9 cellular contexts compared by ENCODE assay signal in the genomic region with DNA sequence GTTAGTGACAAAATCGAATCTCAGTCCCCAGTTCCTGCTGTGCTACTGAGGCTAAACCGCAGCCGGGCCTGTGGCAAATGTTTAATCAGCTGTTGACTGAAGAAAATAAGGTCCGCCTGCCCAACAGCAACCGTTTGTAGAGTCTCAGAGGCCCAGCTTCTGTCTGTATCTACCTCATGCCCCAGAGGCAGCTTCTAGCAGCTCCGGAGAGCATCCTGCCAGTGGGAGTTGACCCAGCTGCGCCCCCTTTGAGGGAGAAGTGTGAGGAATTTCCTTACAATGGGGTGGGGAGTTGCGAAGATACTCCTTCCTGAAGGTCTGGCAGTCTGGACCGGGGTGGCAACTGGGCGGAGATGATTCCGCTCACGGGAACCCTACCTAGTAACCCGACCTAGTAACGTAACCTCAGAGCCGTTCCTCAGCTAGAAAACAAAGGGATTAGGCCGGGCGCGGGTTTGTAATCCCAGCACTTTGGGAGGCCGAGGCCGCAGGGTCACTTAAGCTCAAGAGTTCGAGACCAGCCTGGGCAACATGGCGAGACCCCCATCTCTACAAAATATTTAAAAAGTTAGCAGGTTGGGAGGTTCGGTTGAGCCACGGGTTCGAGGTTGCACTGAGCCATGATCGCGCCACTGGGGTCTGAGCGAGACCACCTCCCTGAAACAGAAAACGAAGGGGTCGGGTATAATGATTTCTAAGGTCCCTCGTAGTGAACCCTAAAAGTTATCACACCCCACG. TPM values are rescaled to one million over a fixed set of nuclear protein-coding genes. Genes with fewer than 3 reads are reported as not detected.
DNase-seq lines count a peak whose midpoint lies in the region; ATAC-seq and TF ChIP-seq lines count a peak whose summit lies in the region.
"Had no signal": no experiment of that assay in that cellular context is flagged by ENCODE, and none has a peak within 500 bp of the region (broad histone marks: within the 10 kb centered on the region; RNA-seq: fewer than 3 reads in every experiment).

No MANE protein-coding gene starts in this region.

- TF ChIP-seq POLR2A in GM19193 (IDR thresholded peaks at IDR 0.05; ENCODE audit: extremely low read depth, insufficient read depth, insufficient read length), result peak; percentile 78

- H3K4me1 ChIP-seq in BLaER1 treated with 17β-estradiol and CSF1 and Interleukin-3, amounts not matched to agents 10 nM and 100 nM, result peaks cover 58 to 80% (median 66%) of the 10 kb centered on the region in 10 experiments

- DNase-seq in NCI-H1105 (lab: John Stamatoyannopoulos, UW) (peak; percentile 85), T-cell (peak in 20 of 34 experiments; percentile 8 to 53 (median 26)), cerebellum (ENCODE audit: low spot score) (peak; percentile 34), kidney glomerular epithelial cell (lab: John Stamatoyannopoulos, UW) (peak; percentile 52), dedifferentiated amniotic fluid mesenchymal stem cell (ENCODE audit: extremely low spot score) (no peak)
- DNase-seq in stimulated activated CD4-positive, alpha-beta T cell treated with anti-CD3 and anti-CD28 coated beads, Interleukin-4, amount 100 ng/mL, for 24 hours, result peak; percentile 36

- H3K4me3 ChIP-seq in BLaER1 treated with 17β-estradiol and CSF1 and Interleukin-3, amounts not matched to agents 10 nM and 100 nM, result peak overlapping the region; percentile 78 to 88 (median 84)

- ATAC-seq in T-cell (replicated peaks in 1 of 4), result no peak

- H3K4me2 ChIP-seq in BLaER1 treated with 17β-estradiol and CSF1 and Interleukin-3, amounts not matched to agents 10 nM and 100 nM, result peak overlapping the region; percentile 90 to 99 (median 94)

- POLR2A ChIA-PET in T-cell (lab: Charles Lee), result interaction anchor here (0.6 to 0.9 kb wide), 2 partner anchors 11 to 719 kb away, joined by 3 to 4 read pairs; no protein-coding TSS in a partner anchor

- peak overlapping the region; percentile 83 to 93 (median 89) for H3K9ac ChIP-seq in BLaER1 treated with 17β-estradiol and CSF1 and Interleukin-3, amounts not matched to agents 10 nM and 100 nM

- no peaks in the 10 kb centered on the region for H3K27me3 Mint-ChIP-seq in T-cell

- no peaks in the 10 kb centered on the region for H3K36me3 Mint-ChIP-seq in T-cell

- H3K4me3 Mint-ChIP-seq in T-cell, result peak overlapping the region; percentile 80 to 84 (median 80)

- peak overlapping the region; percentile 83 to 86 for H3K27ac Mint-ChIP-seq in T-cell

- H3K9me3 ChIP-seq in BLaER1 treated with 17β-estradiol and CSF1 and Interleukin-3, amounts not matched to agents 10 nM and 100 nM (replicated peaks in 1 of 11), result no peaks in the 10 kb centered on the region

- H3K27me3 ChIP-seq in BLaER1 treated with 17β-estradiol and CSF1 and Interleukin-3, amounts not matched to agents 10 nM and 100 nM, result no peaks in the 10 kb centered on the region

- H4K20me1 ChIP-seq in BLaER1 treated with 17β-estradiol and CSF1 and Interleukin-3, amounts not matched to agents 10 nM and 100 nM, result peaks cover 12 to 34% (median 22%) of the 10 kb centered on the region in 11 experiments; a peak in 18 of 22 replicates

- H3K36me3 ChIP-seq in BLaER1 treated with 17β-estradiol and CSF1 and Interleukin-3, amounts not matched to agents 10 nM and 100 nM, result peaks cover 14 to 20% (median 19%) of the 10 kb centered on the region in 11 experiments

- CTCF ChIA-PET in T-cell (lab: Charles Lee), result interaction anchor here in 1 of 2 donors (0.9 to 1.8 kb wide), 4 partner anchors 9 to 22 kb away, joined by 3 to 12 read pairs (median 5); a partner anchor contains a TSS

- peaks cover 55 to 65% (median 65%) of the 10 kb centered on the region in 3 donors for H3K4me1 Mint-ChIP-seq in T-cell

- no peaks in the 10 kb centered on the region for H3K9me3 Mint-ChIP-seq in T-cell

- H3K27ac ChIP-seq in BLaER1 treated with 17β-estradiol and CSF1 and Interleukin-3, amounts not matched to agents 10 nM and 100 nM, result peak overlapping the region; percentile 84 to 95 (median 88)

RNA-seq across cellular contexts. Expression of a gene that starts 0.8 kb away (rescaled TPM):
- total RNA-seq in T-cell, result 1 to 10 TPM; 1.9 to 8.6 (median 6.3) TPM
- 8.2 TPM for total RNA-seq in cerebellum

RNA-seq across cellular contexts. Expression of a gene that starts 9.7 kb away (rescaled TPM):
- 100 to 1,000 TPM in 3 of 5 donors, 10 to 100 TPM in 2; 64.0 to 110 (median 101) TPM for total RNA-seq in T-cell
- total RNA-seq in cerebellum, result 41.2 TPM

RNA-seq across cellular contexts. Expression of a gene that starts 36.9 kb away (rescaled TPM):
- total RNA-seq in T-cell (1 to 10 TPM in 3 of 5 donors, not detected in 2; 2.7 to 3.2 (median 2.7) TPM), cerebellum (4.1 TPM)
- total RNA-seq: activated CD8-positive, alpha-beta memory T cell treated with anti-CD3 and anti-CD28 coated beads for 36 hours had no signal

RNA-seq across cellular contexts. Expression of a gene that starts 54.9 kb away (rescaled TPM):
- 10 to 100 TPM in 4 of 5 donors, 1 to 10 TPM in 1; 9.2 to 14.6 (median 12.4) TPM for total RNA-seq in T-cell
- 8.3 TPM for total RNA-seq in cerebellum

RNA-seq across cellular contexts. Expression of a gene that starts 55.1 kb away (rescaled TPM):
- total RNA-seq in T-cell, result 10 to 100 TPM in 4 of 5 donors, 1 to 10 TPM in 1; 8.8 to 21.4 (median 16.6) TPM
- 8.2 TPM for total RNA-seq in cerebellum
